ENCODE assay signal across 1 cellular context in the genomic region with DNA sequence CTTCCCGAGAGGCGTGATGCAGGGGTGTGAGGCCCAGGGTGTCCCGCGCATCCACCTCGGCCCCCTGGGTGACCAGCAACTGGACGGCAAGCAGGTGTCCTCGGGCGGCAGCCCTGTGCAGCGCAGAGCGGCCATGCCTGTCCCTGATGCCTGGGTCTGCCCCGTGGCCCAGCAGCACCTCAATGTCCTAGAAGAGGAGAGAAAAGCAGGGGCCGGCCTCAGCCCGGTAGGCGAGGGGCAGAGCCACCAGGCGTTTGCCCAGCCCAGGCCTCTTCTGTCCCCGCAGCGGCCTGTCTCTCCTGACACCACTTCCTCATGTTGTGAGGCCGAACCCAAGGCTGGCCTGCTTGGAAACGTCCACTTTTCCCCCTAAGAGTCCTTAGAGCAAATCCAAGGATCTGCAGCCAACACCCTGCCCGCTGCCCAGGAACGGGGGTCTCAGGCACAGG.
TF ChIP-seq lines count a peak whose summit lies in the region.

No MANE protein-coding gene starts in this region.

TF ChIP-seq in endothelial cell of umbilical vein, 7 proteins besides CTCF, POLR2A, EP300 and RAD21:
- no peak for TF ChIP-seq GATA2 (IDR thresholded peaks at IDR 0.05; ENCODE audit: insufficient read depth, insufficient read length, low read depth, low read length)
- no peak for TF ChIP-seq EZH2 (IDR thresholded peaks at IDR 0.05; ENCODE audit: borderline replicate concordance, low read depth, low read length, severe bottlenecking)
- no peak for TF ChIP-seq POLR2AphosphoS5 (IDR thresholded peaks at IDR 0.05; ENCODE audit: insufficient read depth, low read depth, low read length)
- TF ChIP-seq JUN (IDR thresholded peaks at IDR 0.05; ENCODE audit: borderline replicate concordance, insufficient read depth, insufficient read length, low read depth) = no peak
- TF ChIP-seq FOS (IDR thresholded peaks at IDR 0.05; ENCODE audit: borderline replicate concordance, insufficient read depth, low read length) = no peak
- no peak for TF ChIP-seq MYC (IDR thresholded peaks at IDR 0.05; ENCODE audit: low read depth, low read length)
- TF ChIP-seq, protein P1, sequence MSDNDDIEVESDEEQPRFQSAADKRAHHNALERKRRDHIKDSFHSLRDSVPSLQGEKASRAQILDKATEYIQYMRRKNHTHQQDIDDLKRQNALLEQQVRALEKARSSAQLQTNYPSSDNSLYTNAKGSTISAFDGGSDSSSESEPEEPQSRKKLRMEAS (IDR thresholded peaks at IDR 0.05; ENCODE audit: insufficient read depth, insufficient read length) = no peak
TF ChIP-seq in endothelial cell of umbilical vein: peak in this region for 0.
